8 cellular contexts compared by ENCODE assay signal in the genomic region with DNA sequence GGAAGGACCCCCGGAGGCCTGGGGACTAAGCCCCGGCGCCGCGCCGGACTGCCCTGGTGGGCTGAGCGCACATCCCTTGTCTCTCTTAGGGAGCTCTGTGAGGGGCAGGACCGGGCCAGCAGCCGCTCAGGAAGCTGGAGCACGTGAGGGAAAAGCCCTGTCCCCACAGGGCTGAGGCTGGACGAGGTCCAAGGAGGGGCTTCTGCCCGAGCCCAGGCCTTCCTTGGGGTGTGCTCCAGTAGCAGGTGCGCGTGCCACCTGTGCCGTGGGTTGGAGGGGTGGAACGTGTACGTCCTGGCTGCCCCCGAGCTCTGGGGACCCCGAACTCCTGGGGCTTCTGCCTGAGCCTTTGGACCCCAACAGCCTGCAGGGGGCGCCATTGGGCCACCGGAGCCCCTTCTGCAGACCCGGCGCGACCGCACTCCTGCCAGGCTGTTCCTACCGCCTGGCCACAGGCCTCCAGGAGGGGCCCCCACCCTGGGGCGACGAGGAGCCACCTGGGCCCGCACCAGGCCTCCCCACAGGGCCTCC. TPM values are rescaled to one million over a fixed set of nuclear protein-coding genes. Genes with fewer than 3 reads are reported as not detected.
DNase-seq lines count a peak whose midpoint lies in the region; ATAC-seq, FAIRE-seq and TF ChIP-seq lines count a peak whose summit lies in the region.

No MANE protein-coding gene starts in this region.

- no peaks in the 10 kb centered on the region for H3K27me3 ChIP-seq in AG04450 (ENCODE audit: control insufficient read depth, insufficient read depth, low read length)

- TF ChIP-seq CTCF in AG04450 (IDR thresholded peaks at IDR 0.05; ENCODE audit: low read depth, low read length), result peak; percentile 73

- no peak overlapping the region for H3K27ac ChIP-seq in AG04450 (ENCODE audit: low read depth, low read length)
- H3K27ac ChIP-seq in caudate nucleus (ENCODE audit: low read depth, low read length), result no peak overlapping the region

- no peaks in the 10 kb centered on the region; the same call in 1 of the 2 replicates for H3K9me3 ChIP-seq in AG04450 (ENCODE audit: control insufficient read depth, insufficient read depth, low read length)

- ATAC-seq in left lobe of liver, result peak; percentile 45

- no peak overlapping the region; the same call in 1 of the 2 replicates for H3K4me3 ChIP-seq in AG04450 (ENCODE audit: low read depth, low read length)

- DNase-seq in AG04450 (ENCODE audit: low read depth, low spot score), result no peak
- DNase-seq in GM19239 (ENCODE audit: insufficient read length, low spot score), result peak; percentile 98
- DNase-seq in NCI-H2227 (lab: John Stamatoyannopoulos, UW; ENCODE audit: unreplicated experiment), result peak; percentile 74
- DNase-seq in activated CD4-positive, CD25-positive, alpha-beta regulatory T cell treated with anti-CD3 and anti-CD28 coated beads, Interleukin-2, amount 50 U/mL, for 72 hours, result peak; percentile 86
- peak in 34 of 61 donors; percentile 9 to 64 (median 34) for DNase-seq in caudate nucleus (lab: John Stamatoyannopoulos, UW)
- peak; percentile 74 for DNase-seq in left lobe of liver (ENCODE audit: low spot score)
- peak; percentile 70 to 85 (median 79) for DNase-seq in stimulated activated CD4-positive, alpha-beta T cell treated with anti-CD3 and anti-CD28 coated beads, TNF-alpha, amount 100 ng/mL, for 48 hours (ENCODE audit: low read depth in 3 of 3)
- DNase-seq in dedifferentiated amniotic fluid mesenchymal stem cell (ENCODE audit: extremely low spot score), result no peak

- POLR2A ChIA-PET in AG04450 (lab: Yijun Ruan, JAX), result interaction anchor here (0.8 kb wide), 1 partner anchor 94 kb away, joined by 3 read pairs; no protein-coding TSS in a partner anchor

- CTCF ChIA-PET in AG04450 (lab: Charles Lee), result interaction anchor here (0.5 to 3.1 kb wide), 19 partner anchors 12 to 210 kb away, joined by 3 to 33 read pairs (median 4); no protein-coding TSS in a partner anchor

- no peak for FAIRE-seq in GM19239 (lab: Jason Lieb, UNC)

RNA-seq across cellular contexts. Expression of a gene that starts 27.2 kb away (rescaled TPM):
- polyA plus RNA-seq in AG04450 (2011; rRNA removed), result 7.0 and 8.5 TPM in 2 replicates
- polyA minus RNA-seq in AG04450 (2011; rRNA and poly(A)+ RNA removed), result 5.3 and 8.8 TPM in 2 replicates
- total RNA-seq in left lobe of liver, result 4.5 TPM

RNA-seq across cellular contexts. Expression of a gene that starts 27.4 kb away (rescaled TPM):
- polyA plus RNA-seq in AG04450 (2011; rRNA removed), result 13.1 and 20.8 TPM in 2 replicates
- 7.5 and 12.2 TPM in 2 replicates for polyA minus RNA-seq in AG04450 (2011; rRNA and poly(A)+ RNA removed)
- total RNA-seq in left lobe of liver, result 30.3 TPM

RNA-seq across cellular contexts. Expression of a gene that starts 36.4 kb away (rescaled TPM):
- 56.3 and 72.0 TPM in 2 replicates for polyA plus RNA-seq in AG04450 (2011; rRNA removed)
- polyA minus RNA-seq in AG04450 (2011; rRNA and poly(A)+ RNA removed), result 23.9 and 28.1 TPM in 2 replicates
- total RNA-seq in left lobe of liver, result 12.3 TPM

RNA-seq across cellular contexts. Expression of a gene that starts 44.6 kb away (rescaled TPM):
- 0.06 and 0.21 TPM in 2 replicates for polyA plus RNA-seq in AG04450 (2011; rRNA removed)
- polyA minus RNA-seq in AG04450 (2011; rRNA and poly(A)+ RNA removed), result 0.39 TPM in 1 of 2 replicates, not detected in the other
- 48.5 TPM for total RNA-seq in left lobe of liver

Comparison
In these comparisons a context has a peak if more than half of its experiments do, and no peak if none do; other contexts are left out.
1. DNase-seq: peak in GM19239 (single experiment), NCI-H2227 (single experiment), activated CD4-positive, CD25-positive, alpha-beta regulatory T cell treated with anti-CD3 and anti-CD28 coated beads, Interleukin-2, amount 50 U/mL, for 72 hours (single experiment), caudate nucleus (34 of 61), left lobe of liver (single experiment) and stimulated activated CD4-positive, alpha-beta T cell treated with anti-CD3 and anti-CD28 coated beads, TNF-alpha, amount 100 ng/mL, for 48 hours (3 of 3); none in AG04450 (single experiment) and dedifferentiated amniotic fluid mesenchymal stem cell (single experiment).